Comparison of ENCODE assay signal across 8 cellular contexts in the genomic region with DNA sequence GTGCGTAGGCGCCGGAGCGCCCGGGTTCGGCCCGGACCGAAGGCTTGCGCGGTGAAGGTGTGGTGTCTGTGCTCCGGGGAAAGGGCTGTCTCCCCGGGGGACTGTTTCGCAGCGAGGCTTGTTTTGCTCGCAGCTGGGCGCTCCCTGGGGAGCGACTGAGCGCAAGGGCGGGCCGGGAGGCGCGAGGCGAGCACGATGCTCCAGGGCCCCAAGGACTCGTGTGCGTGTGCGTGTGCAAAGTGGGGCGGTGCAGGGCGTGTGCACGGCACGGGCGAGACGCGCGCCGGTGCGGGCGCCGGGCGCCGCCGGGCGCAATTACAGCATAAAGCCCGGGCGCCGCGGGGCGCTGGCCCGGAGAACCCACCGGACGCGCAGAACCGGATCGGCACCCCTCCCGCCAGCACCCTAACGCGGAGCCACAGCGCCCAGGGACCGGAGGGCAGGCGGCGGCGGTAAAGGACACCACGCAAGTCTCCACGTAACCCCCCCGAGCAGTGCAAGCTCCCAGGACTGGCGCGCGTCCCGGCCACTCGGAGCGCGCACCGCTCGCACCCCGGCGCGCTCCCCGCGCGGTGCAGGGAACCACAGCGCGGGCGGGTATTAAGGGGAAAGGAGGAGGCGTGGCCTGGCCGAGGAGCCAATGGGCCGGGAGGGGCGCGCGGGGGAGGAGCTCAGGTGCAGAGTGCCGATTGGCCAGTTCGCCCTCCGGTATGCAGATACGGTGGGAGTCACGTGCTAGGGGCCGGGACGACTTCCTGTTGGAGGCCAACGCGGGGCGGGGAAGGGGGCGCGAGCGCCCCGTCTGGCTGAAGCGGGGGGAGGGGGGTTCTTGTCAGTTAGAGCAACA. TPM values are rescaled to one million over a fixed set of nuclear protein-coding genes. Genes with fewer than 3 reads are reported as not detected.
A peak's percentile ranks its signal among the peaks of the same experiment; 100 is the strongest.
DNase-seq lines count a peak whose midpoint lies in the region; ATAC-seq, FAIRE-seq and TF ChIP-seq lines count a peak whose summit lies in the region.

Gene TNRC6C, plus strand, starts transcription at position 835 of the 847 bp plus-strand sequence. CDS start 45,504 bp downstream, outside the sequence.

- H3K36me3 ChIP-seq in left ventricle myocardium inferior = no peaks in the 10 kb centered on the region
- no peaks in the 10 kb centered on the region for H3K36me3 ChIP-seq in upper lobe of right lung

- peak; percentile 97 for FAIRE-seq in GM12891 (lab: Jason Lieb, UNC)

- peak; percentile 98 for DNase-seq in GM12891 (ENCODE audit: insufficient read length, low spot score)
- peak; percentile 98 for DNase-seq in NCI-H1694 (lab: John Stamatoyannopoulos, UW)
- peak; percentile 99 to 100 (median 100) for DNase-seq in T-helper 2 cell
- DNase-seq in amygdala (lab: John Stamatoyannopoulos, UW) = peak; percentile 81 to 100 (median 99)
- DNase-seq in left ventricle myocardium inferior = peak; percentile 100
- DNase-seq in progenitor cell of endocrine pancreas (ENCODE audit: low spot score, unreplicated experiment) = peak; percentile 99
- DNase-seq in upper lobe of right lung = peak; percentile 100

- intact Hi-C loops in left ventricle myocardium inferior (cut with micrococcal nuclease) (no loop called here), upper lobe of right lung (cut with DNase I) (no loop called here)

- peak; percentile 98 for TF ChIP-seq POLR2A in GM12891 (IDR thresholded peaks at IDR 0.05; ENCODE audit: low read depth, low read length)

- H3K4me1 ChIP-seq in left ventricle myocardium inferior (peaks cover 51% of the 10 kb centered on the region), upper lobe of right lung (peaks cover 25% of the 10 kb centered on the region)

- H3K27ac ChIP-seq in left ventricle myocardium inferior (replicated peaks) (peak within 1 kb of the TSS; percentile 88), upper lobe of right lung (peak within 1 kb of the TSS; percentile 76)

- peaks cover 1% of the 10 kb centered on the region for H3K36me3 Mint-ChIP-seq in progenitor cell of endocrine pancreas (ENCODE audit: insufficient read depth)

- H3K4me3 ChIP-seq in left ventricle myocardium inferior (peak within 1 kb of the TSS; percentile 85), upper lobe of right lung (peak within 1 kb of the TSS; percentile 72)

- ATAC-seq in HG02852 (IDR thresholded peaks at IDR 0.05; ENCODE audit: unreplicated experiment) (peak; percentile 86), upper lobe of right lung (peak; percentile 99)

- peak within 1 kb of the TSS; percentile 87 for H3K4me3 Mint-ChIP-seq in progenitor cell of endocrine pancreas (ENCODE audit: low read depth)

- no peaks in the 10 kb centered on the region for H3K9me3 ChIP-seq in left ventricle myocardium inferior (replicated peaks)
- H3K9me3 ChIP-seq in upper lobe of right lung = no peaks in the 10 kb centered on the region

- H3K27me3 ChIP-seq in left ventricle myocardium inferior (ENCODE audit: low read depth) = no peaks in the 10 kb centered on the region
- H3K27me3 ChIP-seq in upper lobe of right lung = no peaks in the 10 kb centered on the region

- H3K9me3 Mint-ChIP-seq in progenitor cell of endocrine pancreas (ENCODE audit: low read depth) = no peaks in the 10 kb centered on the region

- TF ChIP-seq CTCF in left ventricle myocardium inferior (IDR thresholded peaks at IDR 0.05; ENCODE audit: borderline replicate concordance) (peak; percentile 23), progenitor cell of endocrine pancreas (IDR thresholded peaks at IDR 0.05; ENCODE audit: unreplicated experiment) (no peak), upper lobe of right lung (IDR thresholded peaks at IDR 0.05) (peak; percentile 15)

- peaks cover 15% of the 10 kb centered on the region for H3K4me1 Mint-ChIP-seq in progenitor cell of endocrine pancreas (ENCODE audit: low read depth)

- peaks cover 44% of the 10 kb centered on the region for H3K27me3 Mint-ChIP-seq in progenitor cell of endocrine pancreas

- peak within 1 kb of the TSS; percentile 92 for H3K27ac Mint-ChIP-seq in progenitor cell of endocrine pancreas

TF ChIP-seq in GM12891, 5 proteins besides CTCF, POLR2A, EP300 and RAD21:
- peak; percentile 73 for TF ChIP-seq PAX5 (IDR thresholded peaks at IDR 0.05; ENCODE audit: insufficient read depth, low read length, severe bottlenecking)
- peak; percentile 89 for TF ChIP-seq POU2F2 (IDR thresholded peaks at IDR 0.05; ENCODE audit: low read depth, low read length)
- TF ChIP-seq POLR2AphosphoS5 (IDR thresholded peaks at IDR 0.05; ENCODE audit: low read depth, low read length) = peak; percentile 95
- TF ChIP-seq SPI1 (IDR thresholded peaks at IDR 0.05; ENCODE audit: low read depth, low read length) = no peak
- TF ChIP-seq TAF1 (IDR thresholded peaks at IDR 0.05; ENCODE audit: low read depth, low read length) = peak; percentile 90; the same call in 1 of the 2 replicates
TF ChIP-seq in GM12891: peak in this region for 4.

RNA-seq across cellular contexts. Expression of gene TNRC6C, which starts in this region (rescaled TPM):
- 0.47 TPM for polyA plus RNA-seq in GM12891 (2012; ENCODE audit: low read depth, missing spikeins)
- total RNA-seq in left ventricle myocardium inferior (19.7 TPM), progenitor cell of endocrine pancreas (37.4 and 38.3 TPM in 2 replicates), upper lobe of right lung (21.7 TPM)

Comparison
In these comparisons a context has a peak if more than half of its experiments do, and no peak if none do; other contexts are left out.
1. Peak in every context shown above with its lines: DNase-seq, ATAC-seq, H3K4me3 ChIP-seq and H3K27ac ChIP-seq.